ENCODE assay signal across 16 cellular contexts in genomic region chr7:132248841-132249590, GRCh38.
DNase-seq lines count a peak whose midpoint lies in the region; ATAC-seq and TF ChIP-seq lines count a peak whose summit lies in the region.
"Had no signal": no experiment of that assay in that cellular context is flagged by ENCODE, and none has a peak within 500 bp of the region (broad histone marks: within the 10 kb centered on the region; RNA-seq: fewer than 3 reads in every experiment).

No MANE protein-coding gene starts in this region.

- H3K36me3 ChIP-seq in neuronal stem cell (replicated peaks in 1 of 2; ENCODE audit: control insufficient read depth in 2 of 2, insufficient read depth in 2 of 2, low read length in 2 of 2) (no peaks in the 10 kb centered on the region), vagina (no peaks in the 10 kb centered on the region), lower lobe of right lung (no peaks in the 10 kb centered on the region)
- H3K36me3 ChIP-seq: BE2C had no signal

- ATAC-seq in lower lobe of right lung, result no peak
- ATAC-seq in GM18858 (IDR thresholded peaks at IDR 0.05; ENCODE audit: unreplicated experiment), result no peak

- peak overlapping the region; percentile 30 for H2BK120ac ChIP-seq in neuronal stem cell (ENCODE audit: low read depth, low read length)

- no peak overlapping the region for H2AFZ ChIP-seq in neuronal stem cell (ENCODE audit: low read length)

- no peak overlapping the region for H3K14ac ChIP-seq in neuronal stem cell (ENCODE audit: low read length)

- intact Hi-C loops in vagina (cut with DNase I) (no loop called here), lower lobe of right lung (cut with DNase I) (no loop called here)

- H3K9me3 ChIP-seq in neuronal stem cell (replicated peaks in 1 of 2; ENCODE audit: control insufficient read depth in 2 of 2, insufficient read depth in 1 of 2, low read depth in 1 of 2, low read length in 2 of 2) (peaks cover 0 to 3% of the 10 kb centered on the region in 2 donors), vagina (no peaks in the 10 kb centered on the region), lower lobe of right lung (no peaks in the 10 kb centered on the region)
- H3K9me3 ChIP-seq: BE2C, SK-N-SH had no signal

- H3K27me3 ChIP-seq in neuronal stem cell (ENCODE audit: control insufficient read depth in 3 of 3, insufficient read depth in 3 of 3, low read depth in 1 of 3, low read length in 3 of 3) (no peaks in the 10 kb centered on the region), vagina (no peaks in the 10 kb centered on the region), lower lobe of right lung (ENCODE audit: low read depth) (peaks cover 3% of the 10 kb centered on the region)
- H3K27me3 ChIP-seq: BE2C had no signal

- peaks cover 0 to 18% of the 10 kb centered on the region in 2 donors for H3K4me1 ChIP-seq in neuronal stem cell (ENCODE audit: control insufficient read depth in 2 of 2, insufficient read depth in 1 of 2, low read depth in 1 of 2, low read length in 2 of 2)
- peaks cover 20% of the 10 kb centered on the region for H3K4me1 ChIP-seq in vagina
- H3K4me1 ChIP-seq in lower lobe of right lung, result peaks cover 19% of the 10 kb centered on the region
- H3K4me1 ChIP-seq: BE2C had no signal

- no peak overlapping the region for H2BK5ac ChIP-seq in neuronal stem cell (ENCODE audit: low read length)

- no peak overlapping the region for H3K4ac ChIP-seq in neuronal stem cell (ENCODE audit: low read length)

- no peaks in the 10 kb centered on the region for H3K79me1 ChIP-seq in neuronal stem cell (ENCODE audit: low read depth, low read length)

- H3K4me3 ChIP-seq in neuronal stem cell (ENCODE audit: low read length in 2 of 2) (peak overlapping the region in 1 of 2 donors; percentile 11), vagina (no peak overlapping the region), lower lobe of right lung (no peak overlapping the region)

- H3K27ac ChIP-seq in 22Rv1, result peak overlapping the region; percentile 95
- no peak overlapping the region for H3K27ac ChIP-seq in neuronal stem cell (replicated peaks; ENCODE audit: low read length)
- H3K27ac ChIP-seq in vagina, result no peak overlapping the region
- no peak overlapping the region for H3K27ac ChIP-seq in lower lobe of right lung

- no peak overlapping the region for H3K4me2 ChIP-seq in neuronal stem cell (ENCODE audit: insufficient read depth, low read length, poor library complexity, severe bottlenecking)
- H3K4me2 ChIP-seq: SK-N-SH had no signal

- no peak overlapping the region for H3K23ac ChIP-seq in neuronal stem cell (ENCODE audit: low read depth, low read length, poor library complexity)

- peak; percentile 10 for DNase-seq in DMS 273 treated with DMSO at 0.1 percent for 48 hours (lab: John Stamatoyannopoulos, UW)
- DNase-seq in cerebellar cortex (ENCODE audit: low spot score), result peak; percentile 74
- no peak for DNase-seq in neuronal stem cell (ENCODE audit: low spot score)
- DNase-seq in NOMO-1 treated with dmso at 0.1 percent for 144 hours (lab: John Stamatoyannopoulos, UW; ENCODE audit: unreplicated experiment), result no peak
- no peak for DNase-seq in vagina (ENCODE audit: extremely low spot score in 2 of 2)
- DNase-seq in lower lobe of right lung, result no peak
- DNase-seq: CD4-positive, CD25-positive, alpha-beta regulatory T cell; DND-41; NCI-H1105 treated with DMSO at 0.1 percent for 48 hours; NCI-H2081 treated with DMSO at 0.1 percent for 48 hours; NK-92 treated with Interleukin-12 subunit alpha and Interleukin-12 subunit beta, amount 100 ng/mL, for 24 hours; SIG-M5 had no signal

- no peak overlapping the region for H2BK12ac ChIP-seq in neuronal stem cell (ENCODE audit: low read length)

- TF ChIP-seq CTCF in 22Rv1 (IDR thresholded peaks at IDR 0.05) (no peak), vagina (IDR thresholded peaks at IDR 0.05) (no peak), lower lobe of right lung (IDR thresholded peaks at IDR 0.05) (no peak)

- no peak overlapping the region for H4K8ac ChIP-seq in neuronal stem cell (ENCODE audit: low read depth, low read length)

- no peak for TF ChIP-seq POLR2A in vagina (IDR thresholded peaks at IDR 0.05)

- H2AK5ac ChIP-seq in neuronal stem cell (ENCODE audit: low read depth, low read length), result peak overlapping the region; percentile 31

- no peak overlapping the region for H2BK15ac ChIP-seq in neuronal stem cell (ENCODE audit: low read length)

- H3K9ac ChIP-seq in neuronal stem cell (ENCODE audit: low read depth, low read length, poor library complexity), result no peak overlapping the region
- H3K9ac ChIP-seq: SK-N-SH had no signal

- no peak overlapping the region for H4K91ac ChIP-seq in neuronal stem cell (ENCODE audit: low read depth, low read length, poor library complexity)

- H3K18ac ChIP-seq in neuronal stem cell (ENCODE audit: low read length), result peak overlapping the region; percentile 2

- no CpG with 5 or more reads among the region's 15 CpGs for WGBS in neuronal stem cell (ENCODE audit: extremely low coverage in 2 of 2, insufficient read length in 2 of 2, insufficient replicate concordance in 1 of 2), 2 donors

Comparison
In these comparisons a context has a peak if more than half of its experiments do, and no peak if none do; other contexts are left out.
1. DNase-seq: peak in DMS 273 treated with DMSO at 0.1 percent for 48 hours (single experiment) and cerebellar cortex (single experiment); none in neuronal stem cell (single experiment), NOMO-1 treated with dmso at 0.1 percent for 144 hours (single experiment), vagina (0 of 2) and lower lobe of right lung (single experiment).